ENCODE assay signal across 14 cellular contexts in genomic region chr1:232982238-232982944, GRCh38. TPM values are rescaled to one million over a fixed set of nuclear protein-coding genes. Genes with fewer than 3 reads are reported as not detected.
DNase-seq lines count a peak whose midpoint lies in the region; ATAC-seq and TF ChIP-seq lines count a peak whose summit lies in the region.
"Had no signal": no experiment of that assay in that cellular context is flagged by ENCODE, and none has a peak within 500 bp of the region (broad histone marks: within the 10 kb centered on the region; RNA-seq: fewer than 3 reads in every experiment).

No MANE protein-coding gene starts in this region.

- in situ Hi-C loops in ACHN (cut with HindIII; ENCODE audit: low pct_ligation_motif_present, low pct_unique_long_range_greater_than_20kb, low sequenced_read_pairs) = no loop called here

- peaks cover 12% of the 10 kb centered on the region for H3K4me1 ChIP-seq in adipocyte (ENCODE audit: control insufficient read depth, insufficient read depth, low read length)

- no peak for TF ChIP-seq CTCF in HFFc6 (IDR thresholded peaks at IDR 0.05)

- no peak overlapping the region; the same call in 1 of the 2 replicates for H3K4me3 Mint-ChIP-seq in HFFc6

- peak overlapping the region; percentile 63 for H3K27ac Mint-ChIP-seq in HFFc6
- H3K27ac Mint-ChIP-seq: naive B cell had no signal

- H3K36me3 ChIP-seq in adipocyte (ENCODE audit: control insufficient read depth, insufficient read depth, low read length, severe bottlenecking) = peaks cover 6% of the 10 kb centered on the region
- H3K36me3 ChIP-seq: SJCRH30 had no signal

- H3K27me3 Mint-ChIP-seq in HFFc6 (ENCODE audit: insufficient read depth) = no peaks in the 10 kb centered on the region; the same call in 1 of the 2 replicates
- H3K27me3 Mint-ChIP-seq: naive B cell had no signal

- no peaks in the 10 kb centered on the region for H3K27me3 ChIP-seq in adipocyte (replicated peaks; ENCODE audit: control insufficient read depth, insufficient read depth, low read length)
- H3K27me3 ChIP-seq: BLaER1, SJCRH30 had no signal

- H3K36me3 Mint-ChIP-seq in HFFc6 (ENCODE audit: low read depth) = peaks cover 25% of the 10 kb centered on the region

- peak; percentile 25 for ATAC-seq in left lobe of liver
- no peak for ATAC-seq in HG03432 (IDR thresholded peaks at IDR 0.05; ENCODE audit: unreplicated experiment)
- ATAC-seq in HG03457 (IDR thresholded peaks at IDR 0.05; ENCODE audit: unreplicated experiment) = no peak

- H3K9me3 ChIP-seq in adipocyte (ENCODE audit: control insufficient read depth, low read length) = no peaks in the 10 kb centered on the region
- H3K9me3 ChIP-seq: BLaER1, SJCRH30 had no signal

- peak; percentile 75 for DNase-seq in ACHN
- DNase-seq in HFFc6 = peak; percentile 49
- peak; percentile 25 for DNase-seq in adipocyte (ENCODE audit: low read depth)
- no peak for DNase-seq in left lobe of liver (ENCODE audit: low spot score)
- DNase-seq in GM19238 (ENCODE audit: insufficient read length, low spot score) = no peak
- no peak for DNase-seq in NCI-H2029 (lab: John Stamatoyannopoulos, UW)
- DNase-seq: GF-D8, naive B cell, NCI-H1417 treated with DMSO at 0.1 percent for 48 hours, NCI-H524, SJCRH30 had no signal

- H3K9me3 Mint-ChIP-seq in HFFc6 = no peaks in the 10 kb centered on the region
- H3K9me3 Mint-ChIP-seq: naive B cell had no signal

- no peak overlapping the region for H3K9ac ChIP-seq in adipocyte (ENCODE audit: low read length)
- H3K9ac ChIP-seq: BLaER1 had no signal

- no peak overlapping the region for H3K4me3 ChIP-seq in adipocyte (ENCODE audit: low read length)
- H3K4me3 ChIP-seq: BLaER1, SJCRH30 had no signal

- H3K4me1 Mint-ChIP-seq in HFFc6 (ENCODE audit: low read depth) = peaks cover 25% of the 10 kb centered on the region

RNA-seq across cellular contexts. Expression of gene NTPCR, which starts 32.0 kb away (rescaled TPM):
- 10 to 100 TPM; 25.5 to 31.8 (median 28.2) TPM for total RNA-seq in HFFc6 (2021; fragmentation: NEBNext Ultra II Directional; extraction: Animal tissue kit (Norgen Biotek cat#: 25700))
- total RNA-seq in left lobe of liver = 18.5 TPM

Comparison
In these comparisons a context has a peak if more than half of its experiments do, and no peak if none do; other contexts are left out.
1. DNase-seq: peak in ACHN (single experiment), HFFc6 (single experiment) and adipocyte (single experiment); none in left lobe of liver (single experiment), GM19238 (single experiment) and NCI-H2029 (single experiment).